8 cellular contexts compared by ENCODE assay signal in the genomic region with DNA sequence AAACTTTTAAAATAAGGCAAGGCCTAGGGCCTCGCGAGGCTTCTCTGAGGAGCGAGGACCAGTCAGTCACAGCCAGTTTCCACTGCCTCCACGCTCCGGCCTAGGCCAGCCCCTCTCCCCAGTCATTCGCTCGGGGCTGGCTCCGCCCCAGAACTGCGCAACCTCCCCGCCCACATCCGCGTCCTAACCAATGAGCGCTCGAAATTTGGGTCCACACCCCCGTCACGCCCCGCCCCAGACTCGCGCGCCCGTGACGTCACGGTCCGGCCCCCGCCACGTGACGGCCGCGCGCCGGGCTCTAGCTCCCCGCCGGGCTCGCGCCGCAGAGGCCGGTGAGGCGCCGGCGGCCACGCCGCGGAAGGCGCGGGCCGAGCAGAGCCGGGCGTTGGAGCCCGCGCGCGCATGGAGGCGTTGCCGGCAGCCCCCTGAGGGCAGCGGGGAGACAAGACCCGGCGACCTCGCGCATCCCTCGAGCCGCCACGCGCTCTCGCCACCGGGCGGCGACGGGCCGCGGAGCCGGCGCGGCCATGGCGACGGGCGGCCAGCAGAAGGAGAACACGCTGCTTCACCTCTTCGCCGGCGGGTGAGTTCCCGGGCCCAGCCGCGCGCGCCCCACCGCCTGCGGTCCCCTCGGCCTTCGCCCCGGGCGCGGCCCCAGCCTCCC. TPM values are rescaled to one million over a fixed set of nuclear protein-coding genes. Genes with fewer than 3 reads are reported as not detected.
DNase-seq lines count a peak whose midpoint lies in the region; ATAC-seq and FAIRE-seq lines count a peak whose summit lies in the region.

A gene with protein sequence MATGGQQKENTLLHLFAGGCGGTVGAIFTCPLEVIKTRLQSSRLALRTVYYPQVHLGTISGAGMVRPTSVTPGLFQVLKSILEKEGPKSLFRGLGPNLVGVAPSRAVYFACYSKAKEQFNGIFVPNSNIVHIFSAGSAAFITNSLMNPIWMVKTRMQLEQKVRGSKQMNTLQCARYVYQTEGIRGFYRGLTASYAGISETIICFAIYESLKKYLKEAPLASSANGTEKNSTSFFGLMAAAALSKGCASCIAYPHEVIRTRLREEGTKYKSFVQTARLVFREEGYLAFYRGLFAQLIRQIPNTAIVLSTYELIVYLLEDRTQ (plus strand): TSS at position 301 of the 664 bp plus-strand sequence. CDS start 227 bp downstream, at position 528.

- in situ Hi-C loops in Caki2 (cut with HindIII; ENCODE audit: low pct_unique_long_range_greater_than_20kb, low sequenced_read_pairs): no loop called here

- FAIRE-seq in endometrium (lab: Jason Lieb, UNC): peak; percentile 85

- peak; percentile 95 for DNase-seq in Caki2 (ENCODE audit: low read depth)
- DNase-seq in HUDEP-2 (lab: John Stamatoyannopoulos, UW; ENCODE audit: unreplicated experiment in 76 of 76): peak in 75 of 76 experiments; percentile 28 to 98 (median 93)
- DNase-seq in NOMO-1 treated with dmso at 0.1 percent for 144 hours (lab: John Stamatoyannopoulos, UW; ENCODE audit: unreplicated experiment): peak; percentile 94
- DNase-seq in activated CD8-positive, alpha-beta memory T cell treated with anti-CD3 and anti-CD28 coated beads, Interleukin-2, amount 50 U/mL, for 1 hour (ENCODE audit: extremely low read depth): peak; percentile 90
- DNase-seq in stimulated activated CD8-positive, alpha-beta memory T cell treated with anti-CD3 and anti-CD28 coated beads, Interleukin-15, amount 100 ng/mL, for 24 hours (ENCODE audit: low read depth): peak; percentile 98

- peak within 1 kb of the TSS; percentile 75 for H3K4me3 ChIP-seq in mesodermal cell (ENCODE audit: extremely low read depth, insufficient read depth, low read length, poor library complexity, severe bottlenecking)

- H3K27ac ChIP-seq in mesodermal cell (ENCODE audit: low read depth, low read length, severe bottlenecking): peak within 1 kb of the TSS; percentile 79

- no peaks in the 10 kb centered on the region for H3K9me3 ChIP-seq in mesodermal cell (ENCODE audit: control insufficient read depth, low read length)

- peaks cover 3% of the 10 kb centered on the region for H3K36me3 ChIP-seq in mesodermal cell (ENCODE audit: control insufficient read depth, insufficient read depth, low read length)

- WGBS in mesodermal cell (ENCODE audit: insufficient coverage in 2 of 2), 2 experiments: 1 to 2% methylated on average over 67 to 68 of the region's 92 CpGs

- peaks cover 3% of the 10 kb centered on the region for H3K4me1 ChIP-seq in mesodermal cell (ENCODE audit: control insufficient read depth, insufficient read depth, low read length, poor library complexity, severe bottlenecking)

- ATAC-seq in GM21390 (IDR thresholded peaks at IDR 0.05; ENCODE audit: unreplicated experiment): peak; percentile 89

RNA-seq across cellular contexts. Expression of the gene that starts here (rescaled TPM):
- 4.9 and 6.5 TPM in 2 replicates for total RNA-seq in Caki2 (2014; rRNA removed; shearing (Covaris generic); ENCODE audit: low replicate concordance)
- 6.5 TPM for polyA plus RNA-seq in mesodermal cell (2013, experiment 1 of 2)
- polyA plus RNA-seq in mesodermal cell (2013, experiment 2 of 2): 5.5 TPM

Comparison
In these comparisons a context has a peak if more than half of its experiments do, and no peak if none do; other contexts are left out.
1. Peak in every context shown above with its lines: DNase-seq, ATAC-seq, H3K4me3 ChIP-seq and H3K27ac ChIP-seq.